Comparison of ENCODE assay signal across 8 cellular contexts in the genomic region with DNA sequence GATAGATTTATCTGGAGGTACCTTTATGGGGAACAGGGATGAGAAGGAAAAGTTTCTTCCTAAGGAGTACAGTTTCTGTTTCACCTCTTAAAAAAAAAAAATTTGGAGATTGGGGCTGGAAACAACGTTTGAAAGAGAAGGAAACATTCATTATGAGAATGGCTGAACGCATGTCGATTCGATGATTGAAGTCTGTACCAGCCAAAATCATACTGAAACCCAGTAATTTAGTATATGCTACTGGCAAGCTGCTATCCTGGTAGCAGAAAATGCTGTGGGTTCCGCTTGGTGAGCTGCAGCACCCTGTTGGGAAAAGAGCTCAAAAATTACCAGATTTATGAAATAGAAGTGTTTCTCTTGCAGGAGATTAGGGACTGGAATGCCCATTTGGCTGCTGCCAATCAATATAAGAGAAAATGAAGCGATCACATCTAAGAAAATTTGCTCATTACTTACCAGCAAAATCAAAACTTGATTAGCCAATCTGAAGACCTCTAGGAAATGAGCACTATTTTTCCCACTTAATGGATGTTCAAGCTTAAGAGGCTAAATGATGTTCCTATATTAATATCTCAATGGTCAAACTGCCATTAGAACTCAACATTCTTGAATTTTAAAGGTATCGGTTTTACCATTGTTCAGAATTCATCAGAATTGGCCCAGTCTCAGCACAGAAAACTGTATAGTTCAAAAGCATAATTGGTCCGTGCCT. TPM values are rescaled to one million over a fixed set of nuclear protein-coding genes. Genes with fewer than 3 reads are reported as not detected.
DNase-seq lines count a peak whose midpoint lies in the region; ATAC-seq, FAIRE-seq and TF ChIP-seq lines count a peak whose summit lies in the region.

No MANE protein-coding gene starts in this region.

- ATAC-seq in A549, result no peak
- peak; percentile 46 for ATAC-seq in GM18858 (IDR thresholded peaks at IDR 0.05; ENCODE audit: unreplicated experiment)
- peak; percentile 51 for ATAC-seq in HG03378 (IDR thresholded peaks at IDR 0.05; ENCODE audit: unreplicated experiment)

- H3K27ac ChIP-seq in A549 (peak overlapping the region; percentile 99 to 100), subcutaneous abdominal adipose tissue (ENCODE audit: low read depth, low read length) (peak overlapping the region; percentile 98)

- FAIRE-seq in A549 (lab: Jason Lieb, UNC), result no peak

- peaks cover 22% of the 10 kb centered on the region for H3K4me1 Mint-ChIP-seq in activated naive CD4-positive, alpha-beta T cell treated with anti-CD3 and anti-CD28 coated beads, Interleukin-2, amount 10 ng/mL, durations not matched to agents 7 days and 5 days
- H3K4me1 Mint-ChIP-seq in immature natural killer cell, result peaks cover 41 to 49% of the 10 kb centered on the region in 2 donors

- H3K27ac Mint-ChIP-seq in activated naive CD4-positive, alpha-beta T cell treated with anti-CD3 and anti-CD28 coated beads, Interleukin-2, amount 10 ng/mL, durations not matched to agents 7 days and 5 days, result peak overlapping the region; percentile 70
- peak overlapping the region; percentile 80 to 96 (median 89) for H3K27ac Mint-ChIP-seq in immature natural killer cell

- H3K4me3 ChIP-seq in A549 (peak overlapping the region; percentile 74), subcutaneous abdominal adipose tissue (ENCODE audit: low read depth in 1 of 5, low read length in 5 of 5) (peak overlapping the region; percentile 91 to 95 (median 92))

- peak overlapping the region; percentile 92 for H3K4me2 ChIP-seq in A549

- POLR2A ChIA-PET in A549 (lab: Yijun Ruan, JAX), result interaction anchor here (0.9 to 2.0 kb wide), 8 partner anchors 12 to 107 kb away, joined by 3 to 57 read pairs (median 10); no protein-coding TSS in a partner anchor

- WGBS in A549 (ENCODE audit: missing lambda C conversion rate), result 2% methylated on average over 8 of the region's 8 CpGs

- DNase-seq in A549 (ENCODE audit: low read depth in 1 of 2, low spot score in 1 of 2) (no peak), immature natural killer cell (no peak), NCI-H1436 (lab: John Stamatoyannopoulos, UW) (no peak), dedifferentiated amniotic fluid mesenchymal stem cell (ENCODE audit: extremely low spot score) (no peak)
- DNase-seq in activated naive CD4-positive, alpha-beta T cell treated with anti-CD3 and anti-CD28 coated beads, Interleukin-2, amount 10 ng/mL, durations not matched to agents 7 days and 5 days, result no peak

- H3K4me1 ChIP-seq in A549, result peaks cover 42% of the 10 kb centered on the region
- H3K4me1 ChIP-seq in subcutaneous abdominal adipose tissue (ENCODE audit: control insufficient read depth in 5 of 5, insufficient read depth in 5 of 5, low read length in 5 of 5), result peaks cover 0 to 69% (median 65%) of the 10 kb centered on the region in 5 donors

- H3K4me3 Mint-ChIP-seq in activated naive CD4-positive, alpha-beta T cell treated with anti-CD3 and anti-CD28 coated beads, Interleukin-2, amount 10 ng/mL, durations not matched to agents 7 days and 5 days, result peak overlapping the region; percentile 76
- H3K4me3 Mint-ChIP-seq in immature natural killer cell, result peak overlapping the region; percentile 88 to 96 (median 93)

- H3K9me3 ChIP-seq in A549 (no peaks in the 10 kb centered on the region), subcutaneous abdominal adipose tissue (ENCODE audit: control insufficient read depth in 5 of 5, low read length in 5 of 5) (no peaks in the 10 kb centered on the region)

- no peaks in the 10 kb centered on the region for H3K27me3 ChIP-seq in subcutaneous abdominal adipose tissue (ENCODE audit: control insufficient read depth in 5 of 5, insufficient read depth in 4 of 5, low read length in 5 of 5)

- no peaks in the 10 kb centered on the region for H3K9me3 Mint-ChIP-seq in activated naive CD4-positive, alpha-beta T cell treated with anti-CD3 and anti-CD28 coated beads, Interleukin-2, amount 10 ng/mL, durations not matched to agents 7 days and 5 days
- H3K9me3 Mint-ChIP-seq in immature natural killer cell, result no peaks in the 10 kb centered on the region

- TF ChIP-seq RAD21 in A549 (conservative IDR thresholded peaks at IDR 0.05 in 1 of 2, IDR thresholded peaks at IDR 0.05 in 1 of 2), result no peak

- no peak for TF ChIP-seq CTCF in A549 (IDR thresholded peaks at IDR 0.05)

- H3K9ac ChIP-seq in subcutaneous abdominal adipose tissue (ENCODE audit: low read length in 5 of 5), result peak overlapping the region; percentile 83 to 99 (median 98)

- no peak for TF ChIP-seq POLR2A in A549 (IDR thresholded peaks at IDR 0.05; ENCODE audit: low read length)

- no peaks in the 10 kb centered on the region for H3K36me3 ChIP-seq in subcutaneous abdominal adipose tissue (ENCODE audit: control insufficient read depth in 5 of 5, insufficient read depth in 5 of 5, low read length in 5 of 5)

- peaks cover 11% of the 10 kb centered on the region for H3K27me3 Mint-ChIP-seq in activated naive CD4-positive, alpha-beta T cell treated with anti-CD3 and anti-CD28 coated beads, Interleukin-2, amount 10 ng/mL, durations not matched to agents 7 days and 5 days
- H3K27me3 Mint-ChIP-seq in immature natural killer cell (ENCODE audit: low read depth in 3 of 3), result peaks cover 5 to 13% (median 7%) of the 10 kb centered on the region in 3 donors

- CTCF ChIA-PET in A549 (lab: Yijun Ruan, JAX), result interaction anchor here (1.0 to 1.6 kb wide), 3 partner anchors 25 to 50 kb away, joined by 3 to 10 read pairs (median 4); no protein-coding TSS in a partner anchor
- CTCF ChIA-PET in activated naive CD4-positive, alpha-beta T cell treated with anti-CD3 and anti-CD28 coated beads, Interleukin-2, amount 10 ng/mL, durations not matched to agents 7 days and 5 days (lab: Charles Lee), result interaction anchor here (1.3 to 1.5 kb wide), 2 partner anchors 22 to 48 kb away, joined by 4 read pairs; no protein-coding TSS in a partner anchor

- no peak for TF ChIP-seq EP300 in A549 (IDR thresholded peaks at IDR 0.05)

- peaks cover 2% of the 10 kb centered on the region for H3K36me3 Mint-ChIP-seq in activated naive CD4-positive, alpha-beta T cell treated with anti-CD3 and anti-CD28 coated beads, Interleukin-2, amount 10 ng/mL, durations not matched to agents 7 days and 5 days
- H3K36me3 Mint-ChIP-seq in immature natural killer cell, result no peaks in the 10 kb centered on the region

TF ChIP-seq in A549, 52 proteins besides CTCF, POLR2A, EP300 and RAD21 (continues in another document):
- TF ChIP-seq REST (IDR thresholded peaks at IDR 0.05) (no peak), RARB (CRISPR knock-in tag; IDR thresholded peaks at IDR 0.05) (peak; percentile 82; the same call in 1 of the 2 replicates), PHF8 (IDR thresholded peaks at IDR 0.05; ENCODE audit: borderline replicate concordance, low read depth) (no peak), EHMT2 (IDR thresholded peaks at IDR 0.05; ENCODE audit: low read depth) (no peak), NPAS2 (CRISPR knock-in tag; IDR thresholded peaks at IDR 0.05; ENCODE audit: borderline replicate concordance) (no peak), CEBPB (IDR thresholded peaks at IDR 0.05) (no peak), KDM5A (IDR thresholded peaks at IDR 0.05) (no peak), MYC (IDR thresholded peaks at IDR 0.05; ENCODE audit: borderline replicate concordance, low read length) (no peak), HDAC2 (IDR thresholded peaks at IDR 0.05) (no peak), TFCP2L1 (CRISPR knock-in tag; IDR thresholded peaks at IDR 0.05) (no peak), FOSL2 (IDR thresholded peaks at IDR 0.05) (no peak), FOSL2 (CRISPR knock-in tag; IDR thresholded peaks at IDR 0.05) (peak; percentile 29), SREBF2 (IDR thresholded peaks at IDR 0.05) (no peak), RCOR1 (IDR thresholded peaks at IDR 0.05; ENCODE audit: low read depth, low read length) (no peak)
- TF ChIP-seq, protein P1, sequence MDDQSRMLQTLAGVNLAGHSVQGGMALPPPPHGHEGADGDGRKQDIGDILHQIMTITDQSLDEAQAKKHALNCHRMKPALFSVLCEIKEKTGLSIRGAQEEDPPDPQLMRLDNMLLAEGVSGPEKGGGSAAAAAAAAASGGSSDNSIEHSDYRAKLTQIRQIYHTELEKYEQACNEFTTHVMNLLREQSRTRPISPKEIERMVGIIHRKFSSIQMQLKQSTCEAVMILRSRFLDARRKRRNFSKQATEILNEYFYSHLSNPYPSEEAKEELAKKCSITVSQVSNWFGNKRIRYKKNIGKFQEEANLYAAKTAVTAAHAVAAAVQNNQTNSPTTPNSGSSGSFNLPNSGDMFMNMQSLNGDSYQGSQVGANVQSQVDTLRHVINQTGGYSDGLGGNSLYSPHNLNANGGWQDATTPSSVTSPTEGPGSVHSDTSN (IDR thresholded peaks at IDR 0.05), result no peak

RNA-seq across cellular contexts. Expression of gene ITGB1, which starts 1.1 kb away (rescaled TPM):
- 1,667 and 2,408 TPM in 2 replicates for polyA plus RNA-seq in A549 (2011; rRNA removed)
- polyA plus RNA-seq in A549 (2012; cell fraction: cytosol; rRNA removed), result 320 and 370 TPM in 2 replicates
- polyA plus RNA-seq in A549 (2012; cell fraction: nucleus; rRNA removed), result 214 and 381 TPM in 2 replicates
- 1,270 to 1,281 TPM (median 1,270 TPM) in 3 replicates for polyA plus RNA-seq in A549 (2017; fragmentation: RNase III; extraction: RNeasy Plus Mini Kit Qiagen cat#74134 plus additional on column Dnase treatment)
- 799 and 821 TPM in 2 replicates for polyA minus RNA-seq in A549 (2011; rRNA and poly(A)+ RNA removed)
- 100 to 1,000 TPM; 241 to 320 (median 276) TPM for polyA plus RNA-seq in immature natural killer cell

Comparison
In these comparisons a context has a peak if more than half of its experiments do, and no peak if none do; other contexts are left out.
1. ATAC-seq: peak in GM18858 (single experiment) and HG03378 (single experiment); none in A549 (0 of 2).